ENCODE assay signal across 16 cellular contexts in genomic region chr1:54257876-54258275, GRCh38. TPM values are rescaled to one million over a fixed set of nuclear protein-coding genes. Genes with fewer than 3 reads are reported as not detected.
DNase-seq lines count a peak whose midpoint lies in the region; ATAC-seq, FAIRE-seq and TF ChIP-seq lines count a peak whose summit lies in the region.
"Had no signal": no experiment of that assay in that cellular context is flagged by ENCODE, and none has a peak within 500 bp of the region (broad histone marks: within the 10 kb centered on the region; RNA-seq: fewer than 3 reads in every experiment).

No MANE protein-coding gene starts in this region.

- H3K36me3 Mint-ChIP-seq in GM23338 (ENCODE audit: low read depth) (peaks cover 9% of the 10 kb centered on the region; the same call in 2 of the 3 replicates), nephron (ENCODE audit: low read depth) (peaks cover 31% of the 10 kb centered on the region)
- peaks cover 25% of the 10 kb centered on the region for H3K36me3 Mint-ChIP-seq in stimulated activated effector memory CD8-positive, alpha-beta T cell treated with anti-CD3 and anti-CD28 coated beads, Interleukin-12 subunit alpha, Interleukin-12 subunit beta, amount 100 ng/mL, for 72 hours

- H3K27ac Mint-ChIP-seq in GM23338, result peak overlapping the region; percentile 91
- peak overlapping the region; percentile 49 to 85 (median 82) for H3K27ac Mint-ChIP-seq in nephron
- peak overlapping the region; percentile 50 for H3K27ac Mint-ChIP-seq in stimulated activated effector memory CD8-positive, alpha-beta T cell treated with anti-CD3 and anti-CD28 coated beads, Interleukin-12 subunit alpha, Interleukin-12 subunit beta, amount 100 ng/mL, for 72 hours
- H3K27ac Mint-ChIP-seq: CD4-positive, alpha-beta memory T cell had no signal

- H3F3A ChIP-seq in GM23338 (replicated peaks; ENCODE audit: low read depth), result no peaks in the 10 kb centered on the region

- H3K4me3 ChIP-seq in GM23338, result no peak overlapping the region
- no peak overlapping the region for H3K4me3 ChIP-seq in WERI-Rb-1 (ENCODE audit: low read depth, low read length)
- H3K4me3 ChIP-seq in small intestine (ENCODE audit: low read depth in 1 of 2, low read length in 2 of 2), result no peak overlapping the region
- peak overlapping the region in 20 of 59 donors; percentile 4 to 41 (median 24) for H3K4me3 ChIP-seq in dorsolateral prefrontal cortex
- H3K4me3 ChIP-seq: A549 had no signal

- H3K27me3 Mint-ChIP-seq in GM23338 (ENCODE audit: insufficient read depth, low read depth, poor library complexity) (peaks cover 15% of the 10 kb centered on the region), nephron (ENCODE audit: low read depth) (no peaks in the 10 kb centered on the region)
- H3K27me3 Mint-ChIP-seq: CD4-positive, alpha-beta memory T cell had no signal

- FAIRE-seq in small intestine (lab: Jason Lieb, UNC), result no peak
- FAIRE-seq: A549, G401.6, GM12891 had no signal

- H3K9me2 ChIP-seq in GM23338 (ENCODE audit: insufficient read depth), result no peaks in the 10 kb centered on the region

- H3K9me3 ChIP-seq in WERI-Rb-1 (ENCODE audit: severe bottlenecking), result no peaks in the 10 kb centered on the region
- no peaks in the 10 kb centered on the region for H3K9me3 ChIP-seq in small intestine (ENCODE audit: control insufficient read depth, low read depth)
- H3K9me3 ChIP-seq: A549, BE2C had no signal

- WGBS in small intestine, 3 donors, result 82 to 90% (median 88%) methylated on average over 23 of the region's 23 CpGs

- TF ChIP-seq CTCF in GM23338 (conservative IDR thresholded peaks at IDR 0.05; ENCODE audit: low read depth in 2 of 2) (no peak), WERI-Rb-1 (IDR thresholded peaks at IDR 0.05; ENCODE audit: low read depth, low read length) (no peak), nephron (IDR thresholded peaks at IDR 0.05; ENCODE audit: unreplicated experiment in 3 of 3) (no peak), dorsolateral prefrontal cortex (IDR thresholded peaks at IDR 0.05 in 54 of 56, conservative IDR thresholded peaks at IDR 0.05 in 2 of 56; ENCODE audit: low read depth in 1 of 56, partially characterized antibody in 56 of 56) (no peak)

- H3K27me3 ChIP-seq in GM23338 (ENCODE audit: insufficient read depth) (no peaks in the 10 kb centered on the region), WERI-Rb-1 (ENCODE audit: insufficient read depth, low read depth, severe bottlenecking) (no peaks in the 10 kb centered on the region), small intestine (ENCODE audit: control insufficient read depth in 2 of 2, insufficient read depth in 2 of 2, low read length in 2 of 2) (no peaks in the 10 kb centered on the region), dorsolateral prefrontal cortex (no peaks in the 10 kb centered on the region)
- H3K27me3 ChIP-seq: BE2C had no signal

- ATAC-seq in GM23338, result no peak; the same call in 2 of the 3 replicates
- ATAC-seq in stimulated activated effector memory CD8-positive, alpha-beta T cell treated with anti-CD3 and anti-CD28 coated beads, Interleukin-12 subunit alpha, Interleukin-12 subunit beta, amount 100 ng/mL, for 72 hours, result no peak
- ATAC-seq: A549 had no signal

- no peak overlapping the region for H2AFZ ChIP-seq in GM23338

- H3K79me2 ChIP-seq in GM23338 (replicated peaks; ENCODE audit: insufficient read depth), result peaks cover 31% of the 10 kb centered on the region

- 0 out of 2 replicates have a peak, but pooled peaks cover 9% of the 10 kb centered on the region for H4K20me1 ChIP-seq in GM23338 (replicated peaks; ENCODE audit: insufficient read depth)

- H3K36me3 ChIP-seq in GM23338 (ENCODE audit: insufficient read depth), result no peaks in the 10 kb centered on the region
- H3K36me3 ChIP-seq in WERI-Rb-1, result peaks cover 76% of the 10 kb centered on the region
- H3K36me3 ChIP-seq in small intestine (ENCODE audit: control insufficient read depth in 2 of 2, insufficient read depth in 2 of 2, low read length in 2 of 2), result no peaks in the 10 kb centered on the region
- H3K36me3 ChIP-seq: BE2C had no signal

- intact Hi-C loops in dorsolateral prefrontal cortex (cut with DNase I), result no loop called here

- H3K4me1 Mint-ChIP-seq in GM23338, result peaks cover 58% of the 10 kb centered on the region
- peaks cover 66% of the 10 kb centered on the region for H3K4me1 Mint-ChIP-seq in nephron
- peaks cover 47% of the 10 kb centered on the region for H3K4me1 Mint-ChIP-seq in stimulated activated effector memory CD8-positive, alpha-beta T cell treated with anti-CD3 and anti-CD28 coated beads, Interleukin-12 subunit alpha, Interleukin-12 subunit beta, amount 100 ng/mL, for 72 hours

- H3K4me1 ChIP-seq in GM23338 (ENCODE audit: insufficient read depth), result peaks cover 16% of the 10 kb centered on the region
- peaks cover 2 to 3% of the 10 kb centered on the region in 2 donors for H3K4me1 ChIP-seq in small intestine (ENCODE audit: control insufficient read depth in 2 of 2, insufficient read depth in 1 of 2, low read depth in 1 of 2, low read length in 1 of 2)
- H3K4me1 ChIP-seq: A549, BE2C had no signal

- H3K4me3 Mint-ChIP-seq in GM23338 (no peak overlapping the region), nephron (no peak overlapping the region)
- no peak overlapping the region for H3K4me3 Mint-ChIP-seq in stimulated activated effector memory CD8-positive, alpha-beta T cell treated with anti-CD3 and anti-CD28 coated beads, Interleukin-12 subunit alpha, Interleukin-12 subunit beta, amount 100 ng/mL, for 72 hours
- H3K4me3 Mint-ChIP-seq: CD4-positive, alpha-beta memory T cell had no signal

- H3K9me3 Mint-ChIP-seq in GM23338, result no peaks in the 10 kb centered on the region; the same call in 2 of the 3 replicates
- no peaks in the 10 kb centered on the region for H3K9me3 Mint-ChIP-seq in nephron
- no peaks in the 10 kb centered on the region for H3K9me3 Mint-ChIP-seq in stimulated activated effector memory CD8-positive, alpha-beta T cell treated with anti-CD3 and anti-CD28 coated beads, Interleukin-12 subunit alpha, Interleukin-12 subunit beta, amount 100 ng/mL, for 72 hours
- H3K9me3 Mint-ChIP-seq: H9 had no signal

- H3K27ac ChIP-seq in GM23338 (ENCODE audit: low read depth) (peak overlapping the region; percentile 79; the same call in 1 of the 2 replicates), WERI-Rb-1 (peak overlapping the region; percentile 68), small intestine (ENCODE audit: low read depth in 1 of 2, low read length in 1 of 2) (no peak overlapping the region), dorsolateral prefrontal cortex (no peak overlapping the region)
- H3K27ac ChIP-seq: A549, C4-2B had no signal

- no peak for DNase-seq in GM23338 (ENCODE audit: low spot score)
- no peak for DNase-seq in WERI-Rb-1
- no peak for DNase-seq in stimulated activated effector memory CD8-positive, alpha-beta T cell treated with anti-CD3 and anti-CD28 coated beads, Interleukin-12 subunit alpha, Interleukin-12 subunit beta, amount 100 ng/mL, for 72 hours (ENCODE audit: low spot score in 2 of 2)
- DNase-seq in small intestine, result no peak
- no peak for DNase-seq in dorsolateral prefrontal cortex
- DNase-seq: BE2C; CD4-positive, alpha-beta memory T cell; DMS79 treated with DMSO at 0.1 percent for 48 hours; EL; GOT3; H9 had no signal

- H3K4me2 ChIP-seq in GM23338, result peak overlapping the region; percentile 34; the same call in 1 of the 2 replicates
- H3K4me2 ChIP-seq: A549 had no signal

RNA-seq across cellular contexts. Expression of gene MRPL37, which starts 57.9 kb away (rescaled TPM):
- total RNA-seq in GM23338 (2014; rRNA removed; shearing (Covaris generic)), result 121 and 155 TPM in 2 replicates
- polyA plus RNA-seq in GM23338 (2016; fragmentation: Nextera tagmentation; extraction: Ambion mirVana) (130 and 131 TPM in 2 replicates), small intestine (10 to 100 TPM; 47.6 to 92.9 (median 62.4) TPM)
- 10 to 100 TPM; 33.5 to 66.9 (median 49.5) TPM for total RNA-seq in dorsolateral prefrontal cortex

RNA-seq across cellular contexts. Expression of gene CYB5RL, which starts 58.0 kb away (rescaled TPM):
- 8.4 and 11.5 TPM in 2 replicates for total RNA-seq in GM23338 (2014; rRNA removed; shearing (Covaris generic))
- polyA plus RNA-seq in GM23338 (2016; fragmentation: Nextera tagmentation; extraction: Ambion mirVana) (5.9 and 6.4 TPM in 2 replicates), small intestine (1 to 10 TPM in 2 of 3 donors, under 1 TPM in 1; 0.89 to 3.7 (median 1.4) TPM)
- total RNA-seq in dorsolateral prefrontal cortex, result 10 to 100 TPM in 34 of 120 experiments, 1 to 10 TPM in 86; 3.6 to 19.4 (median 8.7) TPM

Comparison
In these comparisons a context has a peak if more than half of its experiments do, and no peak if none do; other contexts are left out.
1. H3K27ac ChIP-seq: peak in GM23338 (single experiment) and WERI-Rb-1 (single experiment); none in small intestine (0 of 2) and dorsolateral prefrontal cortex (0 of 59).
2. Peak in every context shown above with its lines, with median percentiles within 50 percentile points of each other: H3K27ac Mint-ChIP-seq.